In genomic region chrY:16834151-16834550, GRCh38 we compare ENCODE assay signal across 15 cellular contexts.
A peak's percentile ranks its signal among the peaks of the same experiment; 100 is the strongest.
DNase-seq lines count a peak whose midpoint lies in the region; ATAC-seq and TF ChIP-seq lines count a peak whose summit lies in the region.
"Had no signal": no experiment of that assay in that cellular context is flagged by ENCODE, and none has a peak within 500 bp of the region (broad histone marks: within the 10 kb centered on the region; RNA-seq: fewer than 3 reads in every experiment).

No MANE protein-coding gene starts in this region.

- CTCF ChIA-PET in CD4-positive, alpha-beta T cell (lab: Charles Lee): no interaction called here

- H3K4me3 ChIP-seq in RWPE2 (ENCODE audit: severe bottlenecking) (no peak overlapping the region), trophoblast cell (ENCODE audit: low read depth, low read length) (no peak overlapping the region)
- H3K4me3 ChIP-seq: HAP-1, K562 had no signal

- no peak overlapping the region for H2AFZ ChIP-seq in trophoblast cell (ENCODE audit: insufficient read depth, low read length, poor library complexity)

- no peaks in the 10 kb centered on the region for H3K79me1 ChIP-seq in trophoblast cell (ENCODE audit: low read length)

- H3K36me3 ChIP-seq in RWPE2 (ENCODE audit: low read depth): no peaks in the 10 kb centered on the region
- no peaks in the 10 kb centered on the region for H3K36me3 ChIP-seq in trophoblast cell (ENCODE audit: control insufficient read depth in 1 of 2, insufficient read depth in 2 of 2, low read length in 2 of 2)
- H3K36me3 ChIP-seq: HAP-1 had no signal

- ATAC-seq in RWPE2 (ENCODE audit: low read depth): peak; percentile 35; the same call in 1 of the 3 replicates
- no peak for ATAC-seq in HG03571 (IDR thresholded peaks at IDR 0.05; ENCODE audit: unreplicated experiment)
- ATAC-seq in CD4-positive, alpha-beta T cell (ENCODE audit: poor library complexity): no peak
- ATAC-seq in GM21825 (IDR thresholded peaks at IDR 0.05; ENCODE audit: unreplicated experiment): no peak
- ATAC-seq: K562 had no signal

- peaks cover 2% of the 10 kb centered on the region for H3K9me3 Mint-ChIP-seq in CD4-positive, alpha-beta T cell
- H3K9me3 Mint-ChIP-seq: CD4-positive, alpha-beta memory T cell had no signal

- no peak for TF ChIP-seq CTCF in RWPE2 (IDR thresholded peaks at IDR 0.05; ENCODE audit: poor library complexity, severe bottlenecking)
- no peak for TF ChIP-seq CTCF in CD4-positive, alpha-beta T cell (IDR thresholded peaks at IDR 0.05)

- H3K4me2 ChIP-seq in trophoblast cell (ENCODE audit: low read length): no peak overlapping the region

- no peak overlapping the region for H4K91ac ChIP-seq in trophoblast cell (ENCODE audit: low read depth, low read length)

- H3K4me1 ChIP-seq in RWPE2 (ENCODE audit: insufficient read depth, poor library complexity, severe bottlenecking) (peaks cover 4% of the 10 kb centered on the region), trophoblast cell (ENCODE audit: control insufficient read depth in 1 of 2, insufficient read depth in 2 of 2, low read length in 2 of 2) (no peaks in the 10 kb centered on the region)
- H3K4me1 ChIP-seq: HAP-1 had no signal

- H3K27me3 ChIP-seq in RWPE2 (ENCODE audit: insufficient read depth, poor library complexity, severe bottlenecking) (no peaks in the 10 kb centered on the region), trophoblast cell (ENCODE audit: insufficient read depth, low read length) (no peaks in the 10 kb centered on the region)
- H3K27me3 ChIP-seq in CD4-positive, alpha-beta T cell (ENCODE audit: control insufficient read depth, insufficient read depth, low read length): no peaks in the 10 kb centered on the region

- POLR2A ChIA-PET in CD4-positive, alpha-beta T cell (lab: Charles Lee): no interaction called here

- H3K14ac ChIP-seq in trophoblast cell (ENCODE audit: low read length): no peak overlapping the region

- H3K79me2 ChIP-seq in trophoblast cell (ENCODE audit: control insufficient read depth, insufficient read depth, low read length, poor library complexity): no peaks in the 10 kb centered on the region

- intact Hi-C loops in CD4-positive, alpha-beta T cell (cut with DNase I, micrococcal nuclease): no loop called here

- no peak overlapping the region for H3K18ac ChIP-seq in trophoblast cell (ENCODE audit: low read length)

- H3K4ac ChIP-seq in trophoblast cell (ENCODE audit: low read depth, low read length): no peak overlapping the region

- H3K27ac Mint-ChIP-seq in CD4-positive, alpha-beta T cell: no peak overlapping the region
- H3K27ac Mint-ChIP-seq: CD4-positive, alpha-beta memory T cell had no signal

- H3K9me3 ChIP-seq in RWPE2 (ENCODE audit: severe bottlenecking) (no peaks in the 10 kb centered on the region), trophoblast cell (ENCODE audit: insufficient read depth, low read depth, low read length) (no peaks in the 10 kb centered on the region)
- H3K9me3 ChIP-seq in CD4-positive, alpha-beta T cell (ENCODE audit: control insufficient read depth, low read length): no peaks in the 10 kb centered on the region
- H3K9me3 ChIP-seq: HAP-1 had no signal

- no peak overlapping the region for H3K27ac ChIP-seq in RWPE2 (ENCODE audit: poor library complexity, severe bottlenecking)
- H3K27ac ChIP-seq in trophoblast cell (ENCODE audit: low read depth, low read length): peak overlapping the region; percentile 10
- H3K27ac ChIP-seq in CD4-positive, alpha-beta T cell (ENCODE audit: low read depth, low read length): no peak overlapping the region
- H3K27ac ChIP-seq: C4-2B had no signal

- no peak overlapping the region for H4K8ac ChIP-seq in trophoblast cell (ENCODE audit: low read depth, low read length)

- no peaks in the 10 kb centered on the region for H3K36me3 Mint-ChIP-seq in CD4-positive, alpha-beta T cell (ENCODE audit: low read depth)
- H3K36me3 Mint-ChIP-seq: CD4-positive, alpha-beta memory T cell had no signal

- H3K27me3 Mint-ChIP-seq in CD4-positive, alpha-beta T cell: no peaks in the 10 kb centered on the region
- H3K27me3 Mint-ChIP-seq: CD4-positive, alpha-beta memory T cell had no signal

- no peaks in the 10 kb centered on the region for H3K4me1 Mint-ChIP-seq in CD4-positive, alpha-beta T cell (ENCODE audit: low read depth)
- H3K4me1 Mint-ChIP-seq: CD4-positive, alpha-beta memory T cell had no signal

- H2AK5ac ChIP-seq in trophoblast cell (ENCODE audit: low read length): no peak overlapping the region

- H3K9ac ChIP-seq in trophoblast cell (ENCODE audit: low read length): no peak overlapping the region

- no peak overlapping the region for H4K12ac ChIP-seq in trophoblast cell (ENCODE audit: low read depth, low read length)

- no peak overlapping the region for H2BK120ac ChIP-seq in trophoblast cell (ENCODE audit: insufficient read depth, low read length, poor library complexity)

- H2BK5ac ChIP-seq in trophoblast cell (ENCODE audit: low read depth, low read length, poor library complexity): no peak overlapping the region

- no peak overlapping the region for H3K23ac ChIP-seq in trophoblast cell (ENCODE audit: low read length)

- no CpG with 5 or more reads among the region's 4 CpGs for WGBS in trophoblast cell (ENCODE audit: extremely low coverage, insufficient coverage, insufficient read length)

- DNase-seq in RWPE2 (ENCODE audit: low spot score) (no peak), glomerular visceral epithelial cell (ENCODE audit: extremely low spot score) (peak; percentile 56), trophoblast cell (no peak)
- DNase-seq in CD4-positive, alpha-beta T cell: no peak
- DNase-seq: AML-193; Calu3; CD4-positive, alpha-beta memory T cell; DMS79 treated with DMSO at 0.1 percent for 48 hours; GF-D8; IMR-90 had no signal

- H3K4me3 Mint-ChIP-seq in CD4-positive, alpha-beta T cell: no peak overlapping the region
- H3K4me3 Mint-ChIP-seq: CD4-positive, alpha-beta memory T cell had no signal

- H2BK12ac ChIP-seq in trophoblast cell (ENCODE audit: low read length): no peak overlapping the region
